Comparison of ENCODE assay signal across 8 cellular contexts in the genomic region with DNA sequence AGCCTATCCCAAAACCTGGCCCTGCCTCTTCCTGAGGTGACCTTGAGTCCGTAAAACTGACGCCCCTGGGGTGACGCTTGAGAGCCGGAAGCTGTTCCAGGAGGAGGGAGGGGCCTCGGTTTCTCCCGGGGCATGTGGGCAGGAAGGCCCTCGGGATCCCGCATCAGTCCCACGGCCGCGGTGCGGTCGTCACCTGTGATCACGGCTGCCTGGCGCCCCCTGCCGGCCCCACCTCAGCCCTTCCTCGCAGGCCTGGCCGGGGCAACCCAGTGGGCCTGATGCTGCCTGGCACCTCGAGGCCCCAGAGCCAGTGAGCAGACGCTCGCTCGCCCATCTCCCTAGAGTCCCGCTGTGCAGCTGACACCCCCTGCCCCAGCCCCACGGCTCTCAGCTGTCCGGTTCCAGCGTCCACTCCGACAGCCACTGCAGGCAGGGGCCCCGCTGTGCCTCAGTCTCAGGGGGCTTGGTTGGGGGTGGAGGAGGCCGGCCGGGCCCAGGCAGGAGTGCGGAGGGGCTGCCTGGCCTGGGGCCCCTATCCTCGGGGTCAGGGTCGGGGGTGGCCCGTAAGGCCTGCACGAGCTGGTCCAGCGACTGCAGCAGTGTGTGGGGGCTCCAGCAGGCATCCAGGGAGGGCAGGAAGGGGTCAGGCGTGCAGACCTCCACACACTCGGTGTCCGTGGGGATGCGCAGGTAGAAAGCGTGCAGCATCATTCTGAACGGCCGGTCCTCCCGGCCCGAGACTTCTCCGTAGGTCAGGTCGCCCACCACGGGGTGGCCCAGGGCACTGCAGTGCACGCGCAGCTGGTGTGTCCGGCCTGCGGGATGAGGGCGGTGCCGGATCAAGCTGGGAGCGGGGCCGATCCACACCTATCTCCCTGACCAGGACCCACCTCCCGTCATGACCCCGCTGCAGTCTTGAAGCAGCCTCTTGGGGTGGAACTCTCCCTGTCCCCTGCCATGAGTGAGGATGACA. TPM values are rescaled to one million over a fixed set of nuclear protein-coding genes. Genes with fewer than 3 reads are reported as not detected.
DNase-seq lines count a peak whose midpoint lies in the region; ATAC-seq and TF ChIP-seq lines count a peak whose summit lies in the region.

No MANE protein-coding gene starts in this region.

- peak; percentile 73 for TF ChIP-seq CTCF in cardiac muscle cell (IDR thresholded peaks at IDR 0.05; ENCODE audit: low read depth, low read length)
- TF ChIP-seq CTCF in psoas muscle (IDR thresholded peaks at IDR 0.05), result peak; percentile 62

- H3K36me3 ChIP-seq in cardiac muscle cell, result no peaks in the 10 kb centered on the region
- H3K36me3 ChIP-seq in psoas muscle (ENCODE audit: insufficient read depth in 1 of 2, low read depth in 1 of 2), result no peaks in the 10 kb centered on the region

- no peaks in the 10 kb centered on the region for H3K4me1 Mint-ChIP-seq in activated naive CD4-positive, alpha-beta T cell treated with anti-CD3 and anti-CD28 coated beads, Interleukin-2, amount 50 U/mL, for 24 hours

- intact Hi-C loops in psoas muscle (cut with DNase I), result loop anchor here (2.0 to 10.0 kb wide), 3 partner anchors 74 to 211 kb away; no protein-coding TSS in a partner anchor

- peaks cover 15% of the 10 kb centered on the region for H3K4me1 ChIP-seq in cardiac muscle cell (ENCODE audit: low read depth)
- H3K4me1 ChIP-seq in psoas muscle, result peaks cover 14% of the 10 kb centered on the region

- H3K27ac ChIP-seq in cardiac muscle cell, result no peak overlapping the region
- H3K27ac ChIP-seq in psoas muscle, result no peak overlapping the region

- H3K27ac Mint-ChIP-seq in activated naive CD4-positive, alpha-beta T cell treated with anti-CD3 and anti-CD28 coated beads, Interleukin-2, amount 50 U/mL, for 24 hours, result no peak overlapping the region

- peak; percentile 49 for ATAC-seq in SK-N-SH treated with all-trans-retinoic acid at 6 μM for 48 hours
- peak; percentile 28 to 65 (median 36) for ATAC-seq in psoas muscle
- no peak for ATAC-seq in HG02759 (IDR thresholded peaks at IDR 0.05; ENCODE audit: unreplicated experiment)

- H3K9me3 ChIP-seq in cardiac muscle cell (ENCODE audit: low read depth) (no peaks in the 10 kb centered on the region), psoas muscle (no peaks in the 10 kb centered on the region)

- 66 to 69% (median 68%) methylated on average over 52 to 58 of the region's 58 CpGs for WGBS in psoas muscle, 3 donors

- H3K27me3 Mint-ChIP-seq in activated naive CD4-positive, alpha-beta T cell treated with anti-CD3 and anti-CD28 coated beads, Interleukin-2, amount 50 U/mL, for 24 hours, result no peaks in the 10 kb centered on the region

- H3K4me3 Mint-ChIP-seq in activated naive CD4-positive, alpha-beta T cell treated with anti-CD3 and anti-CD28 coated beads, Interleukin-2, amount 50 U/mL, for 24 hours, result peak overlapping the region; percentile 75

- no peaks in the 10 kb centered on the region for H3K27me3 ChIP-seq in cardiac muscle cell
- peaks cover 0 to 30% (median 0%) of the 10 kb centered on the region in 3 donors for H3K27me3 ChIP-seq in psoas muscle (ENCODE audit: insufficient read depth in 3 of 3, low read length in 2 of 3)

- no peaks in the 10 kb centered on the region for H3K9me3 Mint-ChIP-seq in activated naive CD4-positive, alpha-beta T cell treated with anti-CD3 and anti-CD28 coated beads, Interleukin-2, amount 50 U/mL, for 24 hours

- peak; percentile 18 for DNase-seq in NCI-H510A treated with DMSO at 0.1 percent for 48 hours (lab: John Stamatoyannopoulos, UW)
- no peak for DNase-seq in NCI-H510A (lab: John Stamatoyannopoulos, UW)
- peak; percentile 64 to 81 for DNase-seq in cardiac muscle cell (ENCODE audit: low read depth in 1 of 2, low spot score in 1 of 2)
- DNase-seq in psoas muscle, result peak; percentile 71 to 81
- no peak for DNase-seq in AML-193 (lab: John Stamatoyannopoulos, UW)

- no peak overlapping the region for H3K4me3 ChIP-seq in cardiac muscle cell
- H3K4me3 ChIP-seq in psoas muscle, result no peak overlapping the region

- H3K36me3 Mint-ChIP-seq in activated naive CD4-positive, alpha-beta T cell treated with anti-CD3 and anti-CD28 coated beads, Interleukin-2, amount 50 U/mL, for 24 hours, result no peaks in the 10 kb centered on the region

TF ChIP-seq in SK-N-SH treated with all-trans-retinoic acid at 6 μM for 48 hours, 23 proteins besides CTCF, POLR2A, EP300 and RAD21 (continues in another document):
- TF ChIP-seq CSDC2 (CRISPR knock-in tag; IDR thresholded peaks at IDR 0.05) (no peak), TCF4 (CRISPR knock-in tag; IDR thresholded peaks at IDR 0.05; ENCODE audit: borderline replicate concordance) (no peak), ISL1 (CRISPR knock-in tag; IDR thresholded peaks at IDR 0.05) (no peak), ARNTL (CRISPR knock-in tag; IDR thresholded peaks at IDR 0.05; ENCODE audit: borderline replicate concordance, low read depth) (no peak), ESRRG (CRISPR knock-in tag; IDR thresholded peaks at IDR 0.05) (no peak), RARB (CRISPR knock-in tag; IDR thresholded peaks at IDR 0.05) (no peak), PPARA (CRISPR knock-in tag; IDR thresholded peaks at IDR 0.05; ENCODE audit: borderline replicate concordance) (no peak)
- TF ChIP-seq, protein P1, sequence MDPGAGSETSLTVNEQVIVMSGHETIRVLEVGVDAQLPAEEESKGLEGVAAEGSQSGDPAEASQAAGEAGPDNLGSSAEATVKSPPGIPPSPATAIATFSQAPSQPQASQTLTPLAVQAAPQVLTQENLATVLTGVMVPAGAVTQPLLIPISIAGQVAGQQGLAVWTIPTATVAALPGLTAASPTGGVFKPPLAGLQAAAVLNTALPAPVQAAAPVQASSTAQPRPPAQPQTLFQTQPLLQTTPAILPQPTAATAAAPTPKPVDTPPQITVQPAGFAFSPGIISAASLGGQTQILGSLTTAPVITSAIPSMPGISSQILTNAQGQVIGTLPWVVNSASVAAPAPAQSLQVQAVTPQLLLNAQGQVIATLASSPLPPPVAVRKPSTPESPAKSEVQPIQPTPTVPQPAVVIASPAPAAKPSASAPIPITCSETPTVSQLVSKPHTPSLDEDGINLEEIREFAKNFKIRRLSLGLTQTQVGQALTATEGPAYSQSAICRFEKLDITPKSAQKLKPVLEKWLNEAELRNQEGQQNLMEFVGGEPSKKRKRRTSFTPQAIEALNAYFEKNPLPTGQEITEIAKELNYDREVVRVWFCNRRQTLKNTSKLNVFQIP (CRISPR knock-in tag; IDR thresholded peaks at IDR 0.05; ENCODE audit: borderline replicate concordance, low read depth), result no peak
- TF ChIP-seq, protein P2, sequence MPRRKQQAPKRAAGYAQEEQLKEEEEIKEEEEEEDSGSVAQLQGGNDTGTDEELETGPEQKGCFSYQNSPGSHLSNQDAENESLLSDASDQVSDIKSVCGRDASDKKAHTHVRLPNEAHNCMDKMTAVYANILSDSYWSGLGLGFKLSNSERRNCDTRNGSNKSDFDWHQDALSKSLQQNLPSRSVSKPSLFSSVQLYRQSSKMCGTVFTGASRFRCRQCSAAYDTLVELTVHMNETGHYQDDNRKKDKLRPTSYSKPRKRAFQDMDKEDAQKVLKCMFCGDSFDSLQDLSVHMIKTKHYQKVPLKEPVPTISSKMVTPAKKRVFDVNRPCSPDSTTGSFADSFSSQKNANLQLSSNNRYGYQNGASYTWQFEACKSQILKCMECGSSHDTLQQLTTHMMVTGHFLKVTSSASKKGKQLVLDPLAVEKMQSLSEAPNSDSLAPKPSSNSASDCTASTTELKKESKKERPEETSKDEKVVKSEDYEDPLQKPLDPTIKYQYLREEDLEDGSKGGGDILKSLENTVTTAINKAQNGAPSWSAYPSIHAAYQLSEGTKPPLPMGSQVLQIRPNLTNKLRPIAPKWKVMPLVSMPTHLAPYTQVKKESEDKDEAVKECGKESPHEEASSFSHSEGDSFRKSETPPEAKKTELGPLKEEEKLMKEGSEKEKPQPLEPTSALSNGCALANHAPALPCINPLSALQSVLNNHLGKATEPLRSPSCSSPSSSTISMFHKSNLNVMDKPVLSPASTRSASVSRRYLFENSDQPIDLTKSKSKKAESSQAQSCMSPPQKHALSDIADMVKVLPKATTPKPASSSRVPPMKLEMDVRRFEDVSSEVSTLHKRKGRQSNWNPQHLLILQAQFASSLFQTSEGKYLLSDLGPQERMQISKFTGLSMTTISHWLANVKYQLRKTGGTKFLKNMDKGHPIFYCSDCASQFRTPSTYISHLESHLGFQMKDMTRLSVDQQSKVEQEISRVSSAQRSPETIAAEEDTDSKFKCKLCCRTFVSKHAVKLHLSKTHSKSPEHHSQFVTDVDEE (CRISPR knock-in tag; IDR thresholded peaks at IDR 0.05), result no peak
- TF ChIP-seq, protein P3, sequence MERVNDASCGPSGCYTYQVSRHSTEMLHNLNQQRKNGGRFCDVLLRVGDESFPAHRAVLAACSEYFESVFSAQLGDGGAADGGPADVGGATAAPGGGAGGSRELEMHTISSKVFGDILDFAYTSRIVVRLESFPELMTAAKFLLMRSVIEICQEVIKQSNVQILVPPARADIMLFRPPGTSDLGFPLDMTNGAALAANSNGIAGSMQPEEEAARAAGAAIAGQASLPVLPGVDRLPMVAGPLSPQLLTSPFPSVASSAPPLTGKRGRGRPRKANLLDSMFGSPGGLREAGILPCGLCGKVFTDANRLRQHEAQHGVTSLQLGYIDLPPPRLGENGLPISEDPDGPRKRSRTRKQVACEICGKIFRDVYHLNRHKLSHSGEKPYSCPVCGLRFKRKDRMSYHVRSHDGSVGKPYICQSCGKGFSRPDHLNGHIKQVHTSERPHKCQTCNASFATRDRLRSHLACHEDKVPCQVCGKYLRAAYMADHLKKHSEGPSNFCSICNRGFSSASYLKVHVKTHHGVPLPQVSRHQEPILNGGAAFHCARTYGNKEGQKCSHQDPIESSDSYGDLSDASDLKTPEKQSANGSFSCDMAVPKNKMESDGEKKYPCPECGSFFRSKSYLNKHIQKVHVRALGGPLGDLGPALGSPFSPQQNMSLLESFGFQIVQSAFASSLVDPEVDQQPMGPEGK (CRISPR knock-in tag; IDR thresholded peaks at IDR 0.05; ENCODE audit: borderline replicate concordance), result no peak

RNA-seq across cellular contexts. Expression of gene RPUSD1, which starts 2.3 kb away (rescaled TPM):
- total RNA-seq in cardiac muscle cell (32.2 and 36.1 TPM in 2 replicates), psoas muscle (10 to 100 TPM in 1 of 4 donors, 1 to 10 TPM in 3; 4.4 to 10.9 (median 7.6) TPM)
- polyA plus RNA-seq in cardiac muscle cell (27.0 and 34.3 TPM in 2 replicates), psoas muscle (10 to 100 TPM; 11.7 to 25.7 (median 25.2) TPM)

RNA-seq across cellular contexts. Expression of gene CHTF18, which starts 2.6 kb away (rescaled TPM):
- total RNA-seq in cardiac muscle cell, result 57.4 and 107 TPM in 2 replicates
- 43.6 and 58.5 TPM in 2 replicates for polyA plus RNA-seq in cardiac muscle cell
- total RNA-seq in psoas muscle, result 1 to 10 TPM; 2.5 to 4.5 (median 4.0) TPM
- polyA plus RNA-seq in psoas muscle, result 1 to 10 TPM; 1.7 to 8.4 (median 2.2) TPM

RNA-seq across cellular contexts. Expression of gene GNG13, which starts 14.7 kb away (rescaled TPM):
- total RNA-seq in cardiac muscle cell, result not detected in 2 replicates
- 0.79 TPM in 1 of 2 replicates, not detected in the other for polyA plus RNA-seq in cardiac muscle cell
- not detected for total RNA-seq in psoas muscle
- not detected for polyA plus RNA-seq in psoas muscle

RNA-seq across cellular contexts. Expression of gene MSLN, which starts 25.3 kb away (rescaled TPM):
- total RNA-seq in cardiac muscle cell (0.32 and 4.5 TPM in 2 replicates), psoas muscle (under 1 TPM in 1 of 4 donors, not detected in 3; 0.17 TPM)
- polyA plus RNA-seq in cardiac muscle cell (not detected in 2 replicates), psoas muscle (under 1 TPM; 0.03 to 0.10 (median 0.08) TPM)

RNA-seq across cellular contexts. Expression of gene CIAO3, which starts 45.1 kb away (rescaled TPM):
- 46.2 and 67.7 TPM in 2 replicates for total RNA-seq in cardiac muscle cell
- 43.3 and 72.2 TPM in 2 replicates for polyA plus RNA-seq in cardiac muscle cell
- 10 to 100 TPM; 12.3 to 25.9 (median 23.6) TPM for total RNA-seq in psoas muscle
- polyA plus RNA-seq in psoas muscle, result 10 to 100 TPM; 26.7 to 43.0 (median 38.9) TPM

Comparison
In these comparisons a context has a peak if more than half of its experiments do, and no peak if none do; other contexts are left out.
1. DNase-seq: peak in NCI-H510A treated with DMSO at 0.1 percent for 48 hours (single experiment), cardiac muscle cell (2 of 2) and psoas muscle (2 of 2); none in NCI-H510A (single experiment) and AML-193 (0 of 2).
2. RNA of gene CHTF18, which starts 2.6 kb away (total RNA-seq): 57.4 to 107 TPM in cardiac muscle cell; 2.5 to 4.5 TPM in psoas muscle; every median in the first group is over 10 times any median in the second.